21 cellular contexts compared by ENCODE assay signal in the genomic region with DNA sequence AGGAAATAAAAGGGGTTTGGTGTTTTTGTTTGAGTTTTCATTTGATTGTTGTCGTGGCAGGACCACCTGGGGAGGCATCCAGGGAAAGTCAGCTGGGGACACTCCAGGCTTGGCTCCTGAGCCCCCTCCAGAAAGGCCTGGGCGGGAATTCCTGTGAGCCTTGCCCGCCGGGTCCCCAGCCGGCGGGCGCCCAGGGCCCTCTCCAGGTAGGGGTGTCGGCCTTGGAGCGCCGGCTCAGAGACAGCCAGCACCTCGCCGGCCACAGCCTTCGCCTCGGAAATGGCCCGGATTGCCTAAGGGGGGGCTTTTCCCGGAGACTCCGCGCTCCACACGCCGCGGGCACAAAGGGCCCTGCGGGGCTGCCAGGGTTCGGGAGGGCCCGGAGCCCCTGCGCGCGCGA.
DNase-seq lines count a peak whose midpoint lies in the region; ATAC-seq and TF ChIP-seq lines count a peak whose summit lies in the region.
"Had no signal": no experiment of that assay in that cellular context is flagged by ENCODE, and none has a peak within 500 bp of the region (broad histone marks: within the 10 kb centered on the region; RNA-seq: fewer than 3 reads in every experiment).

No MANE protein-coding gene starts in this region.

- peak; percentile 7 for ATAC-seq in left ventricle myocardium superior
- ATAC-seq in HG03565 (IDR thresholded peaks at IDR 0.05; ENCODE audit: unreplicated experiment): no peak
- ATAC-seq in HG02852 (IDR thresholded peaks at IDR 0.05; ENCODE audit: unreplicated experiment): no peak
- ATAC-seq: K562 had no signal

- H3K4me2 ChIP-seq in OCI-LY1 (ENCODE audit: low read length): peak overlapping the region; percentile 53; the same call in 1 of the 2 replicates

- H3K79me2 ChIP-seq in OCI-LY1 (ENCODE audit: insufficient read depth, low read length): no peaks in the 10 kb centered on the region

- no peaks in the 10 kb centered on the region for H3F3A ChIP-seq in OCI-LY1 (ENCODE audit: insufficient read depth, low read length)

- WGBS in testis, 2 donors: 38 to 57% methylated on average over 13 to 21 of the region's 28 CpGs

- DNase-seq in left ventricle myocardium superior (no peak), right atrium auricular region (ENCODE audit: low spot score) (no peak), immature natural killer cell (no peak), testis (no peak), DMS53 (lab: John Stamatoyannopoulos, UW) (no peak)
- DNase-seq: cerebellar nuclear complex, DMS 273 treated with DMSO at 0.1 percent for 48 hours, islet precursor cell, NCI-H226, NCI-H774, occipital lobe had no signal

- H3K4me3 ChIP-seq in right atrium auricular region (peak overlapping the region in 1 of 2 donors; percentile 19), OCI-LY1 (ENCODE audit: low read depth, low read length, poor library complexity, severe bottlenecking) (no peak overlapping the region), testis (peak overlapping the region; percentile 24 to 27)
- H3K4me3 ChIP-seq: esophagus muscularis mucosa, K562 had no signal

- H3K27me3 ChIP-seq in right atrium auricular region (no peaks in the 10 kb centered on the region), OCI-LY1 (ENCODE audit: insufficient read depth, low read length) (no peaks in the 10 kb centered on the region), testis (no peaks in the 10 kb centered on the region)
- H3K27me3 ChIP-seq: esophagus muscularis mucosa, gastrocnemius medialis had no signal

- TF ChIP-seq CTCF in right atrium auricular region (IDR thresholded peaks at IDR 0.05) (no peak), OCI-LY1 (IDR thresholded peaks at IDR 0.05; ENCODE audit: low read length) (no peak), testis (IDR thresholded peaks at IDR 0.05) (no peak)

- no peaks in the 10 kb centered on the region for H3K9me3 Mint-ChIP-seq in immature natural killer cell
- H3K9me3 Mint-ChIP-seq: activated CD4-positive, alpha-beta memory T cell treated with anti-CD3 and anti-CD28 coated beads, Interleukin-2, amount 10 ng/mL, durations not matched to agents 7 days and 5 days; activated T-cell treated with anti-CD3 and anti-CD28 coated beads, Interleukin-2, amount 50 U/mL, for 24 hours had no signal

- H4K20me1 ChIP-seq in OCI-LY1 (ENCODE audit: insufficient read depth, low read length): no peaks in the 10 kb centered on the region

- H3K9ac ChIP-seq in OCI-LY1 (ENCODE audit: low read length): no peak overlapping the region

- H3K27ac ChIP-seq in right atrium auricular region (no peak overlapping the region), OCI-LY1 (ENCODE audit: low read depth, low read length, poor library complexity, severe bottlenecking) (no peak overlapping the region), testis (no peak overlapping the region)
- H3K27ac ChIP-seq: esophagus muscularis mucosa, gastrocnemius medialis, lower lobe of right lung had no signal

- peak overlapping the region; percentile 2 to 75 (median 69) for H3K4me3 Mint-ChIP-seq in immature natural killer cell

- no peak for TF ChIP-seq POLR2A in testis (IDR thresholded peaks at IDR 0.05)

- H3K27me3 Mint-ChIP-seq in immature natural killer cell (ENCODE audit: low read depth in 3 of 3): peaks cover 0 to 3% (median 3%) of the 10 kb centered on the region in 3 donors
- H3K27me3 Mint-ChIP-seq: activated CD4-positive, alpha-beta memory T cell treated with anti-CD3 and anti-CD28 coated beads, Interleukin-2, amount 10 ng/mL, durations not matched to agents 7 days and 5 days; activated T-cell treated with anti-CD3 and anti-CD28 coated beads, Interleukin-2, amount 50 U/mL, for 24 hours had no signal

- H3K36me3 Mint-ChIP-seq in immature natural killer cell: peaks cover 0 to 5% (median 0%) of the 10 kb centered on the region in 3 donors
- H3K36me3 Mint-ChIP-seq: CD14-positive monocyte had no signal

- H3K27ac Mint-ChIP-seq in immature natural killer cell: peak overlapping the region in 2 of 6 donors; percentile 34 to 85

- H2AFZ ChIP-seq in OCI-LY1 (ENCODE audit: low read length): no peak overlapping the region

- H3K4me1 Mint-ChIP-seq in immature natural killer cell: peaks cover 14 to 18% of the 10 kb centered on the region in 2 donors

- H3K36me3 ChIP-seq in right atrium auricular region (no peaks in the 10 kb centered on the region), OCI-LY1 (ENCODE audit: insufficient read depth, low read length) (no peaks in the 10 kb centered on the region), testis (ENCODE audit: low read depth, missing control alignments) (no peaks in the 10 kb centered on the region)
- H3K36me3 ChIP-seq: esophagus muscularis mucosa, gastrocnemius medialis, lower lobe of right lung had no signal

- no peaks in the 10 kb centered on the region for H3K9me2 ChIP-seq in OCI-LY1 (ENCODE audit: low read depth, low read length)

- H3K4me1 ChIP-seq in right atrium auricular region (peaks cover 0 to 5% of the 10 kb centered on the region in 2 donors), OCI-LY1 (ENCODE audit: insufficient read depth, low read length, severe bottlenecking) (peaks cover 6% of the 10 kb centered on the region), testis (no peaks in the 10 kb centered on the region)
- H3K4me1 ChIP-seq: gastrocnemius medialis had no signal

- intact Hi-C loops in left ventricle myocardium superior (cut with micrococcal nuclease) (no loop called here), testis (cut with DNase I; ENCODE audit: low total_unique reads) (no loop called here)

- H3K9me3 ChIP-seq in right atrium auricular region: no peaks in the 10 kb centered on the region
- H3K9me3 ChIP-seq in OCI-LY1 (ENCODE audit: low read length): no peaks in the 10 kb centered on the region
- H3K9me3 ChIP-seq in testis: no peaks in the 10 kb centered on the region
- H3K9me3 ChIP-seq: esophagus muscularis mucosa, gastrocnemius medialis, lower lobe of right lung had no signal
